7 cellular contexts compared by ENCODE assay signal in genomic region chr13:28719227-28719562, GRCh38. TPM values are rescaled to one million over a fixed set of nuclear protein-coding genes. Genes with fewer than 3 reads are reported as not detected.
DNase-seq lines count a peak whose midpoint lies in the region; ATAC-seq lines count a peak whose summit lies in the region.

No MANE protein-coding gene starts in this region.

- H3K9ac ChIP-seq in iPS-18a (ENCODE audit: low read length) (peak overlapping the region; percentile 9), stomach smooth muscle (ENCODE audit: low read length in 2 of 2) (peak overlapping the region; percentile 64 to 72)

- H3K27ac Mint-ChIP-seq in activated T-helper 1 cell treated with anti-CD3 and anti-CD28 coated beads, Interleukin-12 subunit alpha, Interleukin-12 subunit beta, Interleukin-2, Interleukin-4 antibody, amounts not matched to agents 30 ng/mL and 10 ng/mL and 1 ng/mL, durations not matched to agents 14 hours and 24 hours and 36 hours: peak overlapping the region; percentile 82

- no peaks in the 10 kb centered on the region for H3K36me3 Mint-ChIP-seq in activated T-helper 1 cell treated with anti-CD3 and anti-CD28 coated beads, Interleukin-12 subunit alpha, Interleukin-12 subunit beta, Interleukin-2, Interleukin-4 antibody, amounts not matched to agents 30 ng/mL and 10 ng/mL and 1 ng/mL, durations not matched to agents 14 hours and 24 hours and 36 hours (ENCODE audit: low read depth)

- H3K9me3 ChIP-seq in iPS-18a (ENCODE audit: control insufficient read depth, low read depth, low read length): no peaks in the 10 kb centered on the region
- H3K9me3 ChIP-seq in stomach smooth muscle (ENCODE audit: control insufficient read depth in 2 of 2, low read length in 2 of 2): no peaks in the 10 kb centered on the region

- H3K27me3 Mint-ChIP-seq in activated T-helper 1 cell treated with anti-CD3 and anti-CD28 coated beads, Interleukin-12 subunit alpha, Interleukin-12 subunit beta, Interleukin-2, Interleukin-4 antibody, amounts not matched to agents 30 ng/mL and 10 ng/mL and 1 ng/mL, durations not matched to agents 14 hours and 24 hours and 36 hours (ENCODE audit: insufficient read depth): peaks cover 4% of the 10 kb centered on the region

- H3K36me3 ChIP-seq in iPS-18a (ENCODE audit: control insufficient read depth, low read depth, low read length): no peaks in the 10 kb centered on the region
- no peaks in the 10 kb centered on the region for H3K36me3 ChIP-seq in stomach smooth muscle (ENCODE audit: control insufficient read depth in 2 of 2, insufficient read depth in 2 of 2, low read length in 2 of 2)

- H3K4me3 Mint-ChIP-seq in activated T-helper 1 cell treated with anti-CD3 and anti-CD28 coated beads, Interleukin-12 subunit alpha, Interleukin-12 subunit beta, Interleukin-2, Interleukin-4 antibody, amounts not matched to agents 30 ng/mL and 10 ng/mL and 1 ng/mL, durations not matched to agents 14 hours and 24 hours and 36 hours: peak overlapping the region; percentile 85

- H3K27ac ChIP-seq in iPS-18a (ENCODE audit: low read length) (no peak overlapping the region), stomach smooth muscle (ENCODE audit: low read length) (peak overlapping the region; percentile 90)

- DNase-seq in activated T-helper 1 cell treated with anti-CD3 and anti-CD28 coated beads, Interleukin-12 subunit alpha, Interleukin-12 subunit beta, Interleukin-2, Interleukin-4 antibody, amounts not matched to agents 30 ng/mL and 10 ng/mL and 1 ng/mL, durations not matched to agents 14 hours and 24 hours and 36 hours (ENCODE audit: low spot score): no peak
- DNase-seq in NCI-H345 treated with DMSO at 0.1 percent for 48 hours (lab: John Stamatoyannopoulos, UW; ENCODE audit: unreplicated experiment): no peak

- no peaks in the 10 kb centered on the region for H3K9me3 Mint-ChIP-seq in activated T-helper 1 cell treated with anti-CD3 and anti-CD28 coated beads, Interleukin-12 subunit alpha, Interleukin-12 subunit beta, Interleukin-2, Interleukin-4 antibody, amounts not matched to agents 30 ng/mL and 10 ng/mL and 1 ng/mL, durations not matched to agents 14 hours and 24 hours and 36 hours

- ATAC-seq in HG02943 (IDR thresholded peaks at IDR 0.05; ENCODE audit: low read depth, unreplicated experiment): peak; percentile 2
- ATAC-seq in GM21423 (IDR thresholded peaks at IDR 0.05; ENCODE audit: unreplicated experiment): no peak
- ATAC-seq in GM19452 (IDR thresholded peaks at IDR 0.05; ENCODE audit: unreplicated experiment): no peak

- peak overlapping the region; percentile 82 for H3K4me3 ChIP-seq in iPS-18a (ENCODE audit: low read length)
- peak overlapping the region; percentile 62 to 91 for H3K4me3 ChIP-seq in stomach smooth muscle (ENCODE audit: low read length in 2 of 2)

- H3K4me1 Mint-ChIP-seq in activated T-helper 1 cell treated with anti-CD3 and anti-CD28 coated beads, Interleukin-12 subunit alpha, Interleukin-12 subunit beta, Interleukin-2, Interleukin-4 antibody, amounts not matched to agents 30 ng/mL and 10 ng/mL and 1 ng/mL, durations not matched to agents 14 hours and 24 hours and 36 hours (ENCODE audit: low read depth): peaks cover 32% of the 10 kb centered on the region

- peaks cover 33% of the 10 kb centered on the region for H3K27me3 ChIP-seq in iPS-18a (ENCODE audit: control insufficient read depth, insufficient read depth, low read length)
- H3K27me3 ChIP-seq in stomach smooth muscle (ENCODE audit: control insufficient read depth in 1 of 2, insufficient read depth in 2 of 2, low read length in 2 of 2): no peaks in the 10 kb centered on the region

- H3K4me1 ChIP-seq in iPS-18a (ENCODE audit: control insufficient read depth, low read depth, low read length): peaks cover 3% of the 10 kb centered on the region
- H3K4me1 ChIP-seq in stomach smooth muscle (ENCODE audit: control insufficient read depth, insufficient read depth, low read length): peaks cover 12% of the 10 kb centered on the region

- intact Hi-C loops in activated T-helper 1 cell treated with anti-CD3 and anti-CD28 coated beads, Interleukin-12 subunit alpha, Interleukin-12 subunit beta, Interleukin-2, Interleukin-4 antibody, amounts not matched to agents 30 ng/mL and 10 ng/mL and 1 ng/mL, durations not matched to agents 14 hours and 24 hours and 36 hours (cut with micrococcal nuclease): loop anchor here (1.0 to 5.0 kb wide), 5 partner anchors 40 to 1467 kb away; partner anchors contain the start of genes PAN3, POMP and RPL21

RNA-seq across cellular contexts. Expression of gene SLC46A3, which starts 0.4 kb away (rescaled TPM):
- 2.7 and 3.8 TPM in 2 replicates for total RNA-seq in activated T-helper 1 cell treated with anti-CD3 and anti-CD28 coated beads, Interleukin-12 subunit alpha, Interleukin-12 subunit beta, Interleukin-2, Interleukin-4 antibody, amounts not matched to agents 30 ng/mL and 10 ng/mL and 1 ng/mL, durations not matched to agents 14 hours and 24 hours and 36 hours
